22 cellular contexts compared by ENCODE assay signal in genomic region chr22:28898233-28898629, GRCh38. TPM values are rescaled to one million over a fixed set of nuclear protein-coding genes. Genes with fewer than 3 reads are reported as not detected.
DNase-seq lines count a peak whose midpoint lies in the region; ATAC-seq and TF ChIP-seq lines count a peak whose summit lies in the region.
"Had no signal": no experiment of that assay in that cellular context is flagged by ENCODE, and none has a peak within 500 bp of the region (broad histone marks: within the 10 kb centered on the region; RNA-seq: fewer than 3 reads in every experiment).

No MANE protein-coding gene starts in this region.

- no peak for DNase-seq in left ventricle myocardium inferior
- DNase-seq in right cardiac atrium: no peak
- DNase-seq in RWPE2 (ENCODE audit: low spot score): no peak
- DNase-seq in epithelial cell of prostate (ENCODE audit: low read depth, low spot score): no peak
- no peak for DNase-seq in medulla oblongata (ENCODE audit: extremely low spot score)
- no peak for DNase-seq in superior temporal gyrus (ENCODE audit: extremely low spot score)
- DNase-seq in activated naive CD8-positive, alpha-beta T cell treated with anti-CD3 and anti-CD28 coated beads, Interleukin-2, amount 50 U/mL, for 24 hours: no peak
- DNase-seq in HuH-7 (ENCODE audit: low spot score): no peak
- DNase-seq: Calu3; CD4-positive, alpha-beta T cell; DMS79 treated with DMSO at 0.1 percent for 48 hours; GDM1; GOT3; HFFc6; IMR-90; Kasumi-1; MV-4-11; NCI-H1417 treated with DMSO at 0.1 percent for 48 hours; NCI-H2029; NCI-H510A treated with DMSO at 0.1 percent for 48 hours; Peyer's patch; SIG-M5 had no signal

- no peak overlapping the region for H3K4me3 ChIP-seq in left ventricle myocardium inferior
- H3K4me3 ChIP-seq in right cardiac atrium (ENCODE audit: low read length): no peak overlapping the region
- H3K4me3 ChIP-seq in RWPE2 (ENCODE audit: severe bottlenecking): no peak overlapping the region
- H3K4me3 ChIP-seq: Peyer's patch had no signal

- H3K4me1 ChIP-seq in left ventricle myocardium inferior (peaks cover 38% of the 10 kb centered on the region), right cardiac atrium (ENCODE audit: control insufficient read depth, insufficient read depth, low read length) (peaks cover 7% of the 10 kb centered on the region), RWPE2 (ENCODE audit: insufficient read depth, poor library complexity, severe bottlenecking) (peaks cover 50% of the 10 kb centered on the region)

- H3K9me3 ChIP-seq in left ventricle myocardium inferior (replicated peaks) (no peaks in the 10 kb centered on the region), right cardiac atrium (ENCODE audit: control insufficient read depth, low read length) (no peaks in the 10 kb centered on the region), RWPE2 (ENCODE audit: severe bottlenecking) (no peaks in the 10 kb centered on the region)
- H3K9me3 ChIP-seq: Peyer's patch had no signal

- no peak overlapping the region for H3K27ac Mint-ChIP-seq in activated naive CD8-positive, alpha-beta T cell treated with anti-CD3 and anti-CD28 coated beads, Interleukin-2, amount 50 U/mL, for 24 hours
- H3K27ac Mint-ChIP-seq: CD4-positive, alpha-beta T cell; HFFc6 had no signal

- peaks cover 27% of the 10 kb centered on the region for H3K4me1 Mint-ChIP-seq in activated naive CD8-positive, alpha-beta T cell treated with anti-CD3 and anti-CD28 coated beads, Interleukin-2, amount 50 U/mL, for 24 hours

- intact Hi-C loops in left ventricle myocardium inferior (cut with micrococcal nuclease): no loop called here
- intact Hi-C loops in right cardiac atrium (cut with DNase I): no loop called here

- WGBS in right cardiac atrium: 83% methylated on average over 4 of the region's 4 CpGs

- peaks cover 22% of the 10 kb centered on the region for H3K27me3 Mint-ChIP-seq in activated naive CD8-positive, alpha-beta T cell treated with anti-CD3 and anti-CD28 coated beads, Interleukin-2, amount 50 U/mL, for 24 hours

- H3K27ac ChIP-seq in left ventricle myocardium inferior (replicated peaks) (peak overlapping the region; percentile 33), right cardiac atrium (ENCODE audit: low read length) (no peak overlapping the region), RWPE2 (ENCODE audit: poor library complexity, severe bottlenecking) (peak overlapping the region; percentile 63), epithelial cell of prostate (peak overlapping the region; percentile 52)
- H3K27ac ChIP-seq: Peyer's patch had no signal

- H3K36me3 ChIP-seq in left ventricle myocardium inferior (no peaks in the 10 kb centered on the region), RWPE2 (ENCODE audit: low read depth) (no peaks in the 10 kb centered on the region)
- H3K36me3 ChIP-seq: Peyer's patch had no signal

- no peaks in the 10 kb centered on the region for H3K27me3 ChIP-seq in left ventricle myocardium inferior (ENCODE audit: low read depth)
- no peaks in the 10 kb centered on the region for H3K27me3 ChIP-seq in right cardiac atrium (ENCODE audit: control insufficient read depth, insufficient read depth)
- no peaks in the 10 kb centered on the region for H3K27me3 ChIP-seq in RWPE2 (ENCODE audit: insufficient read depth, poor library complexity, severe bottlenecking)
- H3K27me3 ChIP-seq: Peyer's patch had no signal

- H3K36me3 Mint-ChIP-seq in activated naive CD8-positive, alpha-beta T cell treated with anti-CD3 and anti-CD28 coated beads, Interleukin-2, amount 50 U/mL, for 24 hours (ENCODE audit: low read depth): no peaks in the 10 kb centered on the region

- ATAC-seq in right cardiac atrium (no peak), RWPE2 (ENCODE audit: low read depth) (no peak)
- no peak for ATAC-seq in activated naive CD8-positive, alpha-beta T cell treated with anti-CD3 and anti-CD28 coated beads, Interleukin-2, amount 50 U/mL, for 24 hours

- no peak overlapping the region for H3K4me3 Mint-ChIP-seq in activated naive CD8-positive, alpha-beta T cell treated with anti-CD3 and anti-CD28 coated beads, Interleukin-2, amount 50 U/mL, for 24 hours
- H3K4me3 Mint-ChIP-seq: CD4-positive, alpha-beta T cell; HFFc6 had no signal

- TF ChIP-seq CTCF in left ventricle myocardium inferior (IDR thresholded peaks at IDR 0.05; ENCODE audit: borderline replicate concordance) (no peak), RWPE2 (IDR thresholded peaks at IDR 0.05; ENCODE audit: poor library complexity, severe bottlenecking) (no peak)

- H3K9me3 Mint-ChIP-seq in activated naive CD8-positive, alpha-beta T cell treated with anti-CD3 and anti-CD28 coated beads, Interleukin-2, amount 50 U/mL, for 24 hours: no peaks in the 10 kb centered on the region
- H3K9me3 Mint-ChIP-seq: CD4-positive, alpha-beta T cell; HFFc6 had no signal

RNA-seq across cellular contexts. Expression of gene ZNRF3, which starts 14.9 kb away (rescaled TPM):
- total RNA-seq in left ventricle myocardium inferior (6.3 TPM), right cardiac atrium (1 to 10 TPM; 8.4 to 9.4 (median 8.8) TPM)
- polyA plus RNA-seq in right cardiac atrium: 4.0 TPM
